In the genomic region with DNA sequence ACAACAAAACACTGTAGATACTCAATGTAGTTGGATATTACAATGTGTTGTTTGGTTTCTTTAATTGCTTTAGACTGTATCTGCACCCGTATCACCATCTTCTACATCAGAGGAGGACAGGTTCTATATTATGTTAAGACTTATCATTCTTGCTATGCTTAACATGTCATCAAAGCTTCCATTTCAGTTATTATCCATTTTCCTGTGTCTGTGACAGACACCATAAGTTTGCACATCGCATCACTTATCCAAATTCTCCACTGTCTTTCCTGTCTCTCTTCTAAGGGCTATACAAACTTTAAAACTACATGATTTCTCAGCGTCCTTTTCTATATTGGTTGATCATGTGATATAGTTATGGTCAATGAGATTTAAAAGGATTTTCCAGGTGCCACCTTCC, we compare ENCODE assay signal across 24 cellular contexts.
"Had no signal": no experiment of that assay in that cellular context is flagged by ENCODE, and none has a peak within 500 bp of the region (broad histone marks: within the 10 kb centered on the region; RNA-seq: fewer than 3 reads in every experiment).

No MANE protein-coding gene starts in this region.

- DNase-seq: stimulated activated CD4-positive, alpha-beta T cell treated with anti-CD3 and anti-CD28 coated beads, Interleukin-2, amount 100 ng/mL, for 48 hours; stimulated activated CD4-positive, alpha-beta T cell treated with anti-CD3 and anti-CD28 coated beads, Interleukin-4, amount 100 ng/mL, for 1 hour; stimulated activated CD4-positive, alpha-beta T cell treated with anti-CD3 and anti-CD28 coated beads, Interleukin-4, amount 100 ng/mL, for 24 hours; stimulated activated CD4-positive, alpha-beta T cell treated with anti-CD3 and anti-CD28 coated beads, Interleukin-4, amount 100 ng/mL, for 4 hours; stimulated activated CD8-positive, alpha-beta memory T cell treated with anti-CD3 and anti-CD28 coated beads, Interleukin-4, amount 100 ng/mL, for 48 hours; stimulated activated naive B cell treated with anti-CD40 and anti-IgM and Interleukin-4, amounts not matched to agents 10 μg/mL and 1 μg/mL and 100 μg/mL, for 72 hours; stimulated activated naive CD4-positive, alpha-beta T cell; stimulated activated naive CD4-positive, alpha-beta T cell treated with Interleukin-2 at 50 U/mL for 16 hours; stimulated activated naive CD8-positive, alpha-beta T cell treated with anti-CD3 and anti-CD28 coated beads, Interleukin-15, amount 100 ng/mL, for 72 hours; stimulated activated naive CD8-positive, alpha-beta T cell treated with anti-CD3 and anti-CD28 coated beads, Interleukin-15, Interleukin-2, amounts not matched to agents 100 U/mL and 50 U/mL, for 24 hours; stomach; substantia nigra; testis; thyroid gland; tibial artery; transverse colon; trophoblast cell; upper lobe of left lung; upper lobe of right lung; uterus had no signal

- H3K4me3 ChIP-seq: stomach, suprapubic skin, testis, thoracic aorta, thyroid gland, tibial artery, tibial nerve, transverse colon, upper lobe of left lung, upper lobe of right lung, uterus, vagina had no signal

- H3K27ac ChIP-seq: stomach, suprapubic skin, testis, thoracic aorta, thyroid gland, tibial artery, tibial nerve, transverse colon, upper lobe of left lung, upper lobe of right lung, uterus, vagina had no signal

- H3K9me3 ChIP-seq: stomach, suprapubic skin, testis, thoracic aorta, thyroid gland, tibial artery, tibial nerve, transverse colon, upper lobe of left lung, upper lobe of right lung, uterus, vagina had no signal

- H3K27me3 ChIP-seq: stomach, suprapubic skin, testis, thyroid gland, tibial artery, tibial nerve, transverse colon, upper lobe of left lung, upper lobe of right lung, vagina had no signal

- H3K36me3 ChIP-seq: stomach, suprapubic skin, thoracic aorta, thyroid gland, tibial artery, tibial nerve, transverse colon, upper lobe of left lung, upper lobe of right lung, uterus, vagina had no signal
